In genomic region chr3:186413615-186414415, GRCh38 we compare ENCODE assay signal across 8 cellular contexts. TPM values are rescaled to one million over a fixed set of nuclear protein-coding genes. Genes with fewer than 3 reads are reported as not detected.
DNase-seq lines count a peak whose midpoint lies in the region; ATAC-seq and TF ChIP-seq lines count a peak whose summit lies in the region.

No MANE protein-coding gene starts in this region.

- H3K4me2 ChIP-seq in OCI-LY7 (ENCODE audit: low read length): peak overlapping the region; percentile 29; the same call in 1 of the 2 replicates

- intact Hi-C loops in OCI-LY7 (cut with micrococcal nuclease; ENCODE audit: unreplicated experiment): no loop called here

- H3K9me2 ChIP-seq in OCI-LY7 (ENCODE audit: insufficient read depth, low read length): no peaks in the 10 kb centered on the region

- H4K20me1 ChIP-seq in OCI-LY7 (ENCODE audit: insufficient read depth, low read length): no peaks in the 10 kb centered on the region

- H3K4me1 ChIP-seq in OCI-LY7 (ENCODE audit: insufficient read depth, low read length, poor library complexity, severe bottlenecking) (no peaks in the 10 kb centered on the region), liver (ENCODE audit: control insufficient read depth in 4 of 4, insufficient read depth in 4 of 4, low read length in 3 of 4) (peaks cover 4 to 17% (median 12%) of the 10 kb centered on the region in 4 donors)

- WGBS in liver: 6% methylated on average over 22 of the region's 22 CpGs

- H3K9me3 ChIP-seq in OCI-LY7 (ENCODE audit: low read length): no peaks in the 10 kb centered on the region
- H3K9me3 ChIP-seq in liver (ENCODE audit: control insufficient read depth in 4 of 4, low read length in 3 of 4): no peaks in the 10 kb centered on the region

- no peaks in the 10 kb centered on the region for H3K79me2 ChIP-seq in OCI-LY7 (ENCODE audit: insufficient read depth, low read depth, low read length)

- TF ChIP-seq CTCF in OCI-LY7 (conservative IDR thresholded peaks at IDR 0.05; ENCODE audit: low read length) (no peak), liver (IDR thresholded peaks at IDR 0.05; ENCODE audit: low read depth, low read length, missing input control) (no peak)

- no peak overlapping the region for H2AFZ ChIP-seq in OCI-LY7 (ENCODE audit: low read length)

- H3K4me3 ChIP-seq in OCI-LY7 (ENCODE audit: low read depth, low read length, poor library complexity, severe bottlenecking): peak overlapping the region; percentile 15
- H3K4me3 ChIP-seq in liver (ENCODE audit: low read depth in 1 of 3, low read length in 3 of 3): peak overlapping the region; percentile 28 to 62 (median 58)

- CTCF ChIA-PET in OCI-LY7 (lab: Charles Lee; ENCODE audit: unreplicated experiment): no interaction called here

- peak; percentile 62 for DNase-seq in DMS 273 (lab: John Stamatoyannopoulos, UW; ENCODE audit: unreplicated experiment)
- DNase-seq in DMS 273 treated with DMSO at 0.1 percent for 48 hours (lab: John Stamatoyannopoulos, UW): no peak
- no peak for DNase-seq in OCI-LY7 (ENCODE audit: low spot score)
- DNase-seq in cerebellum (ENCODE audit: low spot score): peak; percentile 79
- DNase-seq in stimulated activated naive CD8-positive, alpha-beta T cell treated with anti-CD3 and anti-CD28 coated beads, Interleukin-15, Interleukin-2, amounts not matched to agents 100 U/mL and 50 U/mL, for 24 hours: peak; percentile 14

- no TSS peak for BruUV-seq in OCI-LY7 (replicated peaks; lab: Mats Ljungman, UMichigan)

- TF ChIP-seq RAD21 in liver (IDR thresholded peaks at IDR 0.05): peak; percentile 27 to 59

- H3K36me3 ChIP-seq in OCI-LY7 (ENCODE audit: insufficient read depth, low read length) (no peaks in the 10 kb centered on the region), liver (ENCODE audit: control insufficient read depth in 4 of 4, insufficient read depth in 3 of 4, low read depth in 1 of 4, low read length in 3 of 4) (no peaks in the 10 kb centered on the region)

- peak; percentile 56 for ATAC-seq in HG03280 (IDR thresholded peaks at IDR 0.05; ENCODE audit: unreplicated experiment)
- peak; percentile 34 for ATAC-seq in stimulated activated naive CD8-positive, alpha-beta T cell treated with anti-CD3 and anti-CD28 coated beads, Interleukin-15, Interleukin-2, amounts not matched to agents 100 U/mL and 50 U/mL, for 24 hours
- ATAC-seq in GM18873 (IDR thresholded peaks at IDR 0.05; ENCODE audit: low FRiP score, unreplicated experiment): no peak

- H3K9ac ChIP-seq in liver (ENCODE audit: low read depth in 1 of 2, low read length in 2 of 2): peak overlapping the region in 1 of 2 donors; percentile 21

- no peak overlapping the region for H3K27ac ChIP-seq in OCI-LY7 (ENCODE audit: low read depth, low read length, poor library complexity, severe bottlenecking)
- peak overlapping the region; percentile 73 to 74 for H3K27ac ChIP-seq in liver (ENCODE audit: low read depth in 1 of 2, low read length in 2 of 2)

- POLR2A ChIA-PET in OCI-LY7 (lab: Charles Lee): interaction anchor here (0.6 kb wide), 1 partner anchor 495 kb away, joined by 3 read pairs; no protein-coding TSS in a partner anchor

- no peaks in the 10 kb centered on the region for H3K27me3 ChIP-seq in liver (ENCODE audit: control insufficient read depth in 4 of 4, insufficient read depth in 4 of 4, low read length in 3 of 4)

TF ChIP-seq in liver, 16 proteins besides CTCF, POLR2A, EP300 and RAD21:
- TF ChIP-seq, protein P1, sequence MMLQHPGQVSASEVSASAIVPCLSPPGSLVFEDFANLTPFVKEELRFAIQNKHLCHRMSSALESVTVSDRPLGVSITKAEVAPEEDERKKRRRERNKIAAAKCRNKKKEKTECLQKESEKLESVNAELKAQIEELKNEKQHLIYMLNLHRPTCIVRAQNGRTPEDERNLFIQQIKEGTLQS (IDR thresholded peaks at IDR 0.05): no peak
- TF ChIP-seq, protein P2, sequence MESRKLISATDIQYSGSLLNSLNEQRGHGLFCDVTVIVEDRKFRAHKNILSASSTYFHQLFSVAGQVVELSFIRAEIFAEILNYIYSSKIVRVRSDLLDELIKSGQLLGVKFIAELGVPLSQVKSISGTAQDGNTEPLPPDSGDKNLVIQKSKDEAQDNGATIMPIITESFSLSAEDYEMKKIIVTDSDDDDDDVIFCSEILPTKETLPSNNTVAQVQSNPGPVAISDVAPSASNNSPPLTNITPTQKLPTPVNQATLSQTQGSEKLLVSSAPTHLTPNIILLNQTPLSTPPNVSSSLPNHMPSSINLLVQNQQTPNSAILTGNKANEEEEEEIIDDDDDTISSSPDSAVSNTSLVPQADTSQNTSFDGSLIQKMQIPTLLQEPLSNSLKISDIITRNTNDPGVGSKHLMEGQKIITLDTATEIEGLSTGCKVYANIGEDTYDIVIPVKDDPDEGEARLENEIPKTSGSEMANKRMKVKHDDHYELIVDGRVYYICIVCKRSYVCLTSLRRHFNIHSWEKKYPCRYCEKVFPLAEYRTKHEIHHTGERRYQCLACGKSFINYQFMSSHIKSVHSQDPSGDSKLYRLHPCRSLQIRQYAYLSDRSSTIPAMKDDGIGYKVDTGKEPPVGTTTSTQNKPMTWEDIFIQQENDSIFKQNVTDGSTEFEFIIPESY (IDR thresholded peaks at IDR 0.05): no peak
- TF ChIP-seq GABPA (IDR thresholded peaks at IDR 0.05 in 1 of 2, conservative IDR thresholded peaks at IDR 0.05 in 1 of 2) (peak in 1 of 2 donors; percentile 19), EGR1 (IDR thresholded peaks at IDR 0.05; ENCODE audit: low read depth in 2 of 2) (peak in 1 of 2 donors; percentile 75), JUND (IDR thresholded peaks at IDR 0.05) (peak; percentile 34 to 56), FOXA1 (IDR thresholded peaks at IDR 0.05) (no peak), FOXA2 (IDR thresholded peaks at IDR 0.05) (no peak), NR2F2 (IDR thresholded peaks at IDR 0.05) (peak; percentile 92), RXRA (IDR thresholded peaks at IDR 0.05) (peak in 1 of 2 donors; percentile 50), TAF1 (conservative IDR thresholded peaks at IDR 0.05) (peak; percentile 84), HNF4A (conservative IDR thresholded peaks at IDR 0.05) (peak; percentile 36 to 42), SP1 (IDR thresholded peaks at IDR 0.05) (peak; percentile 81), YY1 (IDR thresholded peaks at IDR 0.05) (peak; percentile 68), HNF4G (IDR thresholded peaks at IDR 0.05) (no peak)
- TF ChIP-seq, protein P3, sequence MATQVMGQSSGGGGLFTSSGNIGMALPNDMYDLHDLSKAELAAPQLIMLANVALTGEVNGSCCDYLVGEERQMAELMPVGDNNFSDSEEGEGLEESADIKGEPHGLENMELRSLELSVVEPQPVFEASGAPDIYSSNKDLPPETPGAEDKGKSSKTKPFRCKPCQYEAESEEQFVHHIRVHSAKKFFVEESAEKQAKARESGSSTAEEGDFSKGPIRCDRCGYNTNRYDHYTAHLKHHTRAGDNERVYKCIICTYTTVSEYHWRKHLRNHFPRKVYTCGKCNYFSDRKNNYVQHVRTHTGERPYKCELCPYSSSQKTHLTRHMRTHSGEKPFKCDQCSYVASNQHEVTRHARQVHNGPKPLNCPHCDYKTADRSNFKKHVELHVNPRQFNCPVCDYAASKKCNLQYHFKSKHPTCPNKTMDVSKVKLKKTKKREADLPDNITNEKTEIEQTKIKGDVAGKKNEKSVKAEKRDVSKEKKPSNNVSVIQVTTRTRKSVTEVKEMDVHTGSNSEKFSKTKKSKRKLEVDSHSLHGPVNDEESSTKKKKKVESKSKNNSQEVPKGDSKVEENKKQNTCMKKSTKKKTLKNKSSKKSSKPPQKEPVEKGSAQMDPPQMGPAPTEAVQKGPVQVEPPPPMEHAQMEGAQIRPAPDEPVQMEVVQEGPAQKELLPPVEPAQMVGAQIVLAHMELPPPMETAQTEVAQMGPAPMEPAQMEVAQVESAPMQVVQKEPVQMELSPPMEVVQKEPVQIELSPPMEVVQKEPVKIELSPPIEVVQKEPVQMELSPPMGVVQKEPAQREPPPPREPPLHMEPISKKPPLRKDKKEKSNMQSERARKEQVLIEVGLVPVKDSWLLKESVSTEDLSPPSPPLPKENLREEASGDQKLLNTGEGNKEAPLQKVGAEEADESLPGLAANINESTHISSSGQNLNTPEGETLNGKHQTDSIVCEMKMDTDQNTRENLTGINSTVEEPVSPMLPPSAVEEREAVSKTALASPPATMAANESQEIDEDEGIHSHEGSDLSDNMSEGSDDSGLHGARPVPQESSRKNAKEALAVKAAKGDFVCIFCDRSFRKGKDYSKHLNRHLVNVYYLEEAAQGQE (IDR thresholded peaks at IDR 0.05): peak; percentile 51

RNA-seq across cellular contexts. Expression of gene DGKG, which starts 51.8 kb away (rescaled TPM):
- not detected in 2 replicates for total RNA-seq in OCI-LY7 (2014; rRNA removed; shearing (Covaris generic))
- total RNA-seq in OCI-LY7 (2022) (0.06 TPM in 1 of 2 replicates, not detected in the other), cerebellum (14.9 TPM), liver (1 to 10 TPM; 2.1 to 7.8 TPM)
- 1 to 10 TPM in 1 of 2 donors, under 1 TPM in 1; 0.84 to 1.2 TPM for polyA plus RNA-seq in liver

Comparison
In these comparisons a context has a peak if more than half of its experiments do, and no peak if none do; other contexts are left out.
1. DNase-seq: peak in DMS 273 (single experiment), cerebellum (single experiment) and stimulated activated naive CD8-positive, alpha-beta T cell treated with anti-CD3 and anti-CD28 coated beads, Interleukin-15, Interleukin-2, amounts not matched to agents 100 U/mL and 50 U/mL, for 24 hours (single experiment); none in DMS 273 treated with DMSO at 0.1 percent for 48 hours (single experiment) and OCI-LY7 (single experiment).